ENCODE assay signal across 8 cellular contexts in the genomic region with DNA sequence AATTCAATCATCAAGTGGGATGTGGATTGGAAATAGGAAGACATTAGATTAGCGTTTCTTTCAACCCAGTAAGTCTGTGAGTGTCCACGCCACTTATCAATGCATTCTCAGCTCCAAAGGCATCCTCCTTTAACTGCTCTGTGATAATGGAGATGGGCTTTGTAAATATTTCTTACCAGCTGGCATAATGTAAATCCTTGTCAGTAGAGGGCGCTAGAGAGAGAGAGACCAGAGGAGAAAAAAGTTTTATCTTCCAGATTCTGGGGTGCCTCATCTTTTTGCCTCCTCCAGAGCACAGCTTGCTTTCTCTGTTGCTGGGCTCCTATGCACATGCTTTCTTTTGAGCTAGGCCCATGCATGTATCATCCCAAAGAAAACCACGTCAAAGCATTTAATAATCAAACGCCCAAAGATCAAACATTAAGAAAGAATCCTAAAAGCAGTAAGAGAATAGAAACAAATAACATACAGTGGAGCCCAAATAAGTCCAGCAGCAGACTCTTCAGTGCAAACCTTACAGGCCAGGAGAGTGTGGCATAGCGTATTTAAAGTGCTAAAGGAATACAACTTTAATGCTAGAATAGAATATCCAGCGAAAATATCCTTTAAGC. TPM values are rescaled to one million over a fixed set of nuclear protein-coding genes. Genes with fewer than 3 reads are reported as not detected.
DNase-seq lines count a peak whose midpoint lies in the region; ATAC-seq and TF ChIP-seq lines count a peak whose summit lies in the region.

No MANE protein-coding gene starts in this region.

- TF ChIP-seq CTCF in RWPE1 (conservative IDR thresholded peaks at IDR 0.05; ENCODE audit: low read depth): peak; percentile 52
- peak in 4 of 6 experiments; percentile 43 to 59 (median 52) for TF ChIP-seq CTCF in esophagus squamous epithelium (IDR thresholded peaks at IDR 0.05)
- peak; percentile 17 to 20 for TF ChIP-seq CTCF in suprapubic skin (IDR thresholded peaks at IDR 0.05)

- H3K9me3 ChIP-seq in esophagus squamous epithelium (no peaks in the 10 kb centered on the region), suprapubic skin (no peaks in the 10 kb centered on the region)

- H3K27ac ChIP-seq in RWPE1 (no peak overlapping the region), esophagus squamous epithelium (no peak overlapping the region), suprapubic skin (no peak overlapping the region)

- 37 to 56% methylated on average over 6 to 7 of the region's 7 CpGs for WGBS in esophagus squamous epithelium, 2 donors
- WGBS in suprapubic skin: 41% methylated on average over 7 of the region's 7 CpGs

- TF ChIP-seq POLR2A in esophagus squamous epithelium (IDR thresholded peaks at IDR 0.05) (no peak), suprapubic skin (IDR thresholded peaks at IDR 0.05) (no peak), GM18505 (IDR thresholded peaks at IDR 0.05; ENCODE audit: borderline replicate concordance, extremely low read depth, insufficient read depth, insufficient read length) (no peak)

- TF ChIP-seq EP300 in suprapubic skin (IDR thresholded peaks at IDR 0.05): no peak

- POLR2A ChIA-PET in RWPE1 (lab: Yijun Ruan, JAX; ENCODE audit: low non-redundant PET): no interaction called here

- intact Hi-C loops in esophagus squamous epithelium (cut with DNase I): loop anchor here (5.0 kb wide), 1 partner anchor 34 kb away; no protein-coding TSS in a partner anchor

- DNase-seq in NCI-H2196 (lab: John Stamatoyannopoulos, UW; ENCODE audit: unreplicated experiment) (peak; percentile 45), NCI-H2196 treated with DMSO at 0.1 percent for 48 hours (lab: John Stamatoyannopoulos, UW; ENCODE audit: unreplicated experiment) (no peak), HT-29 (ENCODE audit: low spot score) (peak; percentile 81), RWPE1 (ENCODE audit: low spot score) (peak; percentile 23), esophagus squamous epithelium (lab: John Stamatoyannopoulos, UW) (no peak), suprapubic skin (ENCODE audit: low spot score in 2 of 2) (no peak), HPDE6-E6E7 (ENCODE audit: extremely low spot score) (no peak)

- ATAC-seq in GM18505 (IDR thresholded peaks at IDR 0.05; ENCODE audit: unreplicated experiment): no peak

- H3K36me3 ChIP-seq in esophagus squamous epithelium (no peaks in the 10 kb centered on the region), suprapubic skin (no peaks in the 10 kb centered on the region)

- H3K4me1 ChIP-seq in esophagus squamous epithelium (no peaks in the 10 kb centered on the region), suprapubic skin (no peaks in the 10 kb centered on the region)

- H3K27me3 ChIP-seq in esophagus squamous epithelium (no peaks in the 10 kb centered on the region), suprapubic skin (no peaks in the 10 kb centered on the region)

- H3K4me3 ChIP-seq in esophagus squamous epithelium (no peak overlapping the region), suprapubic skin (no peak overlapping the region)

- CTCF ChIA-PET in RWPE1 (lab: Yijun Ruan, JAX): interaction anchor here (0.5 to 1.5 kb wide), 9 partner anchors 9 to 1171 kb away, joined by 3 to 11 read pairs (median 4); partner anchors contain the start of gene MTMR1

RNA-seq across cellular contexts. Expression of gene MTMR1, which starts 9.6 kb away (rescaled TPM):
- 17.6 and 22.7 TPM in 2 replicates for total RNA-seq in HT-29 (2014; rRNA removed; shearing (Covaris generic))
- total RNA-seq in esophagus squamous epithelium (10 to 100 TPM; 27.9 to 40.1 (median 32.0) TPM), suprapubic skin (10 to 100 TPM; 32.6 to 54.4 (median 38.4) TPM)

Comparison
In these comparisons a context has a peak if more than half of its experiments do, and no peak if none do; other contexts are left out.
1. DNase-seq: peak in NCI-H2196 (single experiment), HT-29 (single experiment) and RWPE1 (single experiment); none in NCI-H2196 treated with DMSO at 0.1 percent for 48 hours (single experiment), esophagus squamous epithelium (single experiment), suprapubic skin (0 of 2) and HPDE6-E6E7 (single experiment).
2. Peak in every context shown above with its lines, with median percentiles within 50 percentile points of each other: CTCF ChIP-seq.